Comparison of ENCODE assay signal across 32 cellular contexts in genomic region chr2:188276255-188276654, GRCh38. TPM values are rescaled to one million over a fixed set of nuclear protein-coding genes. Genes with fewer than 3 reads are reported as not detected.
"Had no signal": no experiment of that assay in that cellular context is flagged by ENCODE, and none has a peak within 500 bp of the region (broad histone marks: within the 10 kb centered on the region; RNA-seq: fewer than 3 reads in every experiment).

No MANE protein-coding gene starts in this region.

- H3K27ac ChIP-seq: ascending aorta, cardiac muscle cell, SJCRH30, SK-N-MC, WERI-Rb-1 had no signal

- H3K27me3 Mint-ChIP-seq: activated CD4-positive, alpha-beta T cell treated with anti-CD3 and anti-CD28 coated beads, Interleukin-2, amount 10 ng/mL, durations not matched to agents 24 days and 14 days; activated naive CD4-positive, alpha-beta T cell treated with anti-CD3 and anti-CD28 coated beads, Interleukin-2, amount 50 U/mL, for 24 hours; activated naive CD8-positive, alpha-beta T cell treated with anti-CD3 and anti-CD28 coated beads, Interleukin-2, amount 10 ng/mL, durations not matched to agents 7 days and 5 days; activated T-cell treated with anti-CD3 and anti-CD28 coated beads, Interleukin-2, amount 50 U/mL, for 24 hours; central memory CD8-positive, alpha-beta T cell had no signal

- H3K9me3 Mint-ChIP-seq: activated CD4-positive, alpha-beta T cell treated with anti-CD3 and anti-CD28 coated beads, Interleukin-2, amount 10 ng/mL, durations not matched to agents 24 days and 14 days; activated naive CD4-positive, alpha-beta T cell treated with anti-CD3 and anti-CD28 coated beads, Interleukin-2, amount 50 U/mL, for 24 hours; activated naive CD8-positive, alpha-beta T cell treated with anti-CD3 and anti-CD28 coated beads, Interleukin-2, amount 10 ng/mL, durations not matched to agents 7 days and 5 days; activated T-cell treated with anti-CD3 and anti-CD28 coated beads, Interleukin-2, amount 50 U/mL, for 24 hours; activated T-helper 2 cell treated with anti-CD3 and anti-CD28 coated beads, Interferon-gamma antibody, Interleukin-2, Interleukin-4, amounts not matched to agents 10 μg/mL and 5 μg/mL and 100 μg/mL, durations not matched to agents 14 hours and 24 hours and 36 hours had no signal

- DNase-seq: activated CD4-positive, alpha-beta T cell treated with anti-CD3 and anti-CD28 coated beads, Interleukin-2, amount 10 ng/mL, durations not matched to agents 24 days and 14 days; activated CD4-positive, alpha-beta T cell treated with anti-CD3 and anti-CD28 coated beads, Interleukin-2, amount 50 U/mL, for 4 hours; activated CD8-positive, alpha-beta T cell treated with anti-CD3 and anti-CD28 coated beads, Interleukin-2, amount 10 ng/mL, durations not matched to agents 7 days and 5 days; activated gamma-delta T cell; activated naive CD4-positive, alpha-beta T cell treated with Interleukin-2 at 50 U/mL for 16 hours; activated naive CD8-positive, alpha-beta T cell treated with anti-CD3 and anti-CD28 coated beads, Interleukin-2, amount 10 ng/mL, durations not matched to agents 7 days and 5 days; activated T-cell treated with anti-CD3 and anti-CD28 coated beads, Interleukin-2, amount 50 U/mL, for 24 hours; amygdala; NCI-H1092 treated with DMSO at 0.1 percent for 48 hours; NCI-H1417; NCI-H146; NCI-H187; NCI-H2029 treated with DMSO at 0.1 percent for 48 hours; NCI-H2107; NCI-H2171; NCI-H510A; NCI-H526; NCI-H748 treated with DMSO at 0.1 percent for 48 hours; NK-92 treated with Interleukin-12 subunit alpha and Interleukin-12 subunit beta, amount 100 ng/mL, for 24 hours; SHP77; SJCRH30; T1000; WERI-Rb-1 had no signal

- H3K4me1 ChIP-seq: ascending aorta, SJCRH30 had no signal

- H3K36me3 Mint-ChIP-seq: activated naive CD4-positive, alpha-beta T cell treated with anti-CD3 and anti-CD28 coated beads, Interleukin-2, amount 50 U/mL, for 24 hours; activated naive CD8-positive, alpha-beta T cell treated with anti-CD3 and anti-CD28 coated beads, Interleukin-2, amount 10 ng/mL, durations not matched to agents 7 days and 5 days had no signal

- H3K9me3 ChIP-seq: ascending aorta, SJCRH30 had no signal

- ATAC-seq: activated CD8-positive, alpha-beta T cell treated with anti-CD3 and anti-CD28 coated beads, Interleukin-2, amount 10 ng/mL, durations not matched to agents 7 days and 5 days had no signal

- H3K4me1 Mint-ChIP-seq: activated CD4-positive, alpha-beta T cell treated with anti-CD3 and anti-CD28 coated beads, Interleukin-2, amount 10 ng/mL, durations not matched to agents 24 days and 14 days; activated naive CD4-positive, alpha-beta T cell treated with anti-CD3 and anti-CD28 coated beads, Interleukin-2, amount 50 U/mL, for 24 hours; activated naive CD8-positive, alpha-beta T cell treated with anti-CD3 and anti-CD28 coated beads, Interleukin-2, amount 10 ng/mL, durations not matched to agents 7 days and 5 days; central memory CD8-positive, alpha-beta T cell had no signal

- H3K4me3 Mint-ChIP-seq: activated CD4-positive, alpha-beta T cell treated with anti-CD3 and anti-CD28 coated beads, Interleukin-2, amount 10 ng/mL, durations not matched to agents 24 days and 14 days; activated CD8-positive, alpha-beta T cell treated with anti-CD3 and anti-CD28 coated beads, Interleukin-2, amount 10 ng/mL, durations not matched to agents 7 days and 5 days; activated naive CD4-positive, alpha-beta T cell treated with anti-CD3 and anti-CD28 coated beads, Interleukin-2, amount 50 U/mL, for 24 hours; activated naive CD8-positive, alpha-beta T cell treated with anti-CD3 and anti-CD28 coated beads, Interleukin-2, amount 10 ng/mL, durations not matched to agents 7 days and 5 days; activated T-cell treated with anti-CD3 and anti-CD28 coated beads, Interleukin-2, amount 50 U/mL, for 24 hours; central memory CD8-positive, alpha-beta T cell had no signal

- H3K27ac Mint-ChIP-seq: activated CD4-positive, alpha-beta T cell treated with anti-CD3 and anti-CD28 coated beads, Interleukin-2, amount 10 ng/mL, durations not matched to agents 24 days and 14 days; activated CD8-positive, alpha-beta T cell treated with anti-CD3 and anti-CD28 coated beads, Interleukin-2, amount 10 ng/mL, durations not matched to agents 7 days and 5 days; activated naive CD4-positive, alpha-beta T cell treated with anti-CD3 and anti-CD28 coated beads, Interleukin-2, amount 50 U/mL, for 24 hours; activated naive CD8-positive, alpha-beta T cell treated with anti-CD3 and anti-CD28 coated beads, Interleukin-2, amount 10 ng/mL, durations not matched to agents 7 days and 5 days; activated T-cell treated with anti-CD3 and anti-CD28 coated beads, Interleukin-2, amount 50 U/mL, for 24 hours; activated T-helper 2 cell treated with anti-CD3 and anti-CD28 coated beads, Interferon-gamma antibody, Interleukin-2, Interleukin-4, amounts not matched to agents 10 μg/mL and 5 μg/mL and 100 μg/mL, durations not matched to agents 14 hours and 24 hours and 36 hours had no signal

- H3K36me3 ChIP-seq: ascending aorta, cardiac muscle cell, SJCRH30, WERI-Rb-1 had no signal

- H3K4me3 ChIP-seq: ascending aorta, cardiac muscle cell, SJCRH30, SK-N-MC had no signal

- H3K27me3 ChIP-seq: ascending aorta, cardiac muscle cell, SJCRH30 had no signal

RNA-seq across cellular contexts. Expression of gene GULP1, which starts 15.4 kb away (rescaled TPM):
- total RNA-seq: activated CD4-positive, alpha-beta T cell treated with anti-CD3 and anti-CD28 coated beads, Interleukin-2, amount 10 ng/mL, durations not matched to agents 24 days and 14 days; activated CD8-positive, alpha-beta T cell treated with anti-CD3 and anti-CD28 coated beads, Interleukin-2, amount 10 ng/mL, durations not matched to agents 7 days and 5 days; activated naive CD8-positive, alpha-beta T cell treated with anti-CD3 and anti-CD28 coated beads, Interleukin-2, amount 10 ng/mL, durations not matched to agents 7 days and 5 days; activated T-helper 2 cell treated with anti-CD3 and anti-CD28 coated beads, Interferon-gamma antibody, Interleukin-2, Interleukin-4, amounts not matched to agents 10 μg/mL and 5 μg/mL and 100 μg/mL, durations not matched to agents 14 hours and 24 hours and 36 hours; OCI-LY7; T-helper 1 cell treated with Interleukin-12 subunit alpha and Interleukin-12 subunit beta and Interleukin-4 antibody, amounts not matched to agents 30 ng/mL and 1 ng/mL, for 36 hours; T-helper 2 cell treated with Interferon-gamma antibody and Interleukin-4, amounts not matched to agents 100 ng/mL and 5 ng/mL, for 36 hours had no signal
